9 cellular contexts compared by ENCODE assay signal in genomic region chr12:80268924-80269749, GRCh38.
A peak's percentile ranks its signal among the peaks of the same experiment; 100 is the strongest.
DNase-seq lines count a peak whose midpoint lies in the region; ATAC-seq and TF ChIP-seq lines count a peak whose summit lies in the region.
"Had no signal": no experiment of that assay in that cellular context is flagged by ENCODE, and none has a peak within 500 bp of the region (broad histone marks: within the 10 kb centered on the region; RNA-seq: fewer than 3 reads in every experiment).

No MANE protein-coding gene starts in this region.

- no peak overlapping the region for H3K27ac Mint-ChIP-seq in activated CD4-positive, alpha-beta T cell treated with anti-CD3 and anti-CD28 coated beads, Interleukin-2, amount 10 ng/mL, durations not matched to agents 7 days and 5 days

- H3K27ac ChIP-seq in brain microvascular endothelial cell (peak overlapping the region; percentile 50), thyroid gland (no peak overlapping the region)

- CTCF ChIA-PET in activated CD4-positive, alpha-beta T cell treated with anti-CD3 and anti-CD28 coated beads, Interleukin-2, amount 10 ng/mL, durations not matched to agents 7 days and 5 days (lab: Charles Lee): interaction anchor here (0.7 kb wide), 1 partner anchor 719 kb away, joined by 3 read pairs; no protein-coding TSS in a partner anchor

- H3K9me3 ChIP-seq in thyroid gland: no peaks in the 10 kb centered on the region

- DNase-seq in GM03348 (ENCODE audit: low spot score) (peak; percentile 46), brain microvascular endothelial cell (peak; percentile 88), omental fat pad (ENCODE audit: low spot score) (no peak), RPMI8226 (no peak), thyroid gland (no peak), SKM-1 (lab: John Stamatoyannopoulos, UW; ENCODE audit: unreplicated experiment) (no peak)
- DNase-seq in activated CD4-positive, alpha-beta T cell treated with anti-CD3 and anti-CD28 coated beads, Interleukin-2, amount 10 ng/mL, durations not matched to agents 7 days and 5 days: no peak

- POLR2A ChIA-PET in activated CD4-positive, alpha-beta T cell treated with anti-CD3 and anti-CD28 coated beads, Interleukin-2, amount 10 ng/mL, durations not matched to agents 7 days and 5 days (lab: Charles Lee): no interaction called here

- TF ChIP-seq POLR2A in thyroid gland (IDR thresholded peaks at IDR 0.05): no peak

- H3K4me1 ChIP-seq in thyroid gland: no peaks in the 10 kb centered on the region

- no peaks in the 10 kb centered on the region for H3K27me3 Mint-ChIP-seq in activated CD4-positive, alpha-beta T cell treated with anti-CD3 and anti-CD28 coated beads, Interleukin-2, amount 10 ng/mL, durations not matched to agents 7 days and 5 days

- TF ChIP-seq CTCF in brain microvascular endothelial cell (IDR thresholded peaks at IDR 0.05; ENCODE audit: low read depth, low read length, missing control alignments) (no peak), omental fat pad (IDR thresholded peaks at IDR 0.05) (no peak), thyroid gland (IDR thresholded peaks at IDR 0.05) (no peak)

- H3K4me3 Mint-ChIP-seq in activated CD4-positive, alpha-beta T cell treated with anti-CD3 and anti-CD28 coated beads, Interleukin-2, amount 10 ng/mL, durations not matched to agents 7 days and 5 days: no peak overlapping the region

- H3K27me3 ChIP-seq in brain microvascular endothelial cell (replicated peaks) (no peaks in the 10 kb centered on the region), thyroid gland (no peaks in the 10 kb centered on the region)

- no peaks in the 10 kb centered on the region for H3K36me3 Mint-ChIP-seq in activated CD4-positive, alpha-beta T cell treated with anti-CD3 and anti-CD28 coated beads, Interleukin-2, amount 10 ng/mL, durations not matched to agents 7 days and 5 days (ENCODE audit: low read depth)
- H3K36me3 Mint-ChIP-seq: immature natural killer cell had no signal

- no peaks in the 10 kb centered on the region for H3K9me3 Mint-ChIP-seq in activated CD4-positive, alpha-beta T cell treated with anti-CD3 and anti-CD28 coated beads, Interleukin-2, amount 10 ng/mL, durations not matched to agents 7 days and 5 days
- H3K9me3 Mint-ChIP-seq: immature natural killer cell had no signal

- in situ Hi-C loops in brain microvascular endothelial cell (cut with HindIII; ENCODE audit: low pct_ligation_motif_present, low sequenced_read_pairs): no loop called here

- H3K4me1 Mint-ChIP-seq in activated CD4-positive, alpha-beta T cell treated with anti-CD3 and anti-CD28 coated beads, Interleukin-2, amount 10 ng/mL, durations not matched to agents 7 days and 5 days: no peaks in the 10 kb centered on the region

- H3K4me3 ChIP-seq in brain microvascular endothelial cell (ENCODE audit: low read depth, low read length) (no peak overlapping the region), thyroid gland (replicated peaks in 1 of 3) (no peak overlapping the region)

- H3K36me3 ChIP-seq in brain microvascular endothelial cell (replicated peaks): no peaks in the 10 kb centered on the region
- no peaks in the 10 kb centered on the region for H3K36me3 ChIP-seq in thyroid gland

- ATAC-seq in HG03442 (IDR thresholded peaks at IDR 0.05; ENCODE audit: unreplicated experiment) (peak; percentile 72), omental fat pad (ENCODE audit: low FRiP score) (peak; percentile 69)

- intact Hi-C loops in thyroid gland (cut with DNase I): loop anchor here (10.0 kb wide), 1 partner anchor 74 kb away; no protein-coding TSS in a partner anchor

Comparison
In these comparisons a context has a peak if more than half of its experiments do, and no peak if none do; other contexts are left out.
1. DNase-seq: peak in GM03348 (single experiment) and brain microvascular endothelial cell (single experiment); none in omental fat pad (single experiment), RPMI8226 (single experiment), thyroid gland (0 of 2), activated CD4-positive, alpha-beta T cell treated with anti-CD3 and anti-CD28 coated beads, Interleukin-2, amount 10 ng/mL, durations not matched to agents 7 days and 5 days (single experiment) and SKM-1 (single experiment).